ENCODE assay signal across 11 cellular contexts in genomic region chr19:39752795-39753194, GRCh38. TPM values are rescaled to one million over a fixed set of nuclear protein-coding genes. Genes with fewer than 3 reads are reported as not detected.
"Had no signal": no experiment of that assay in that cellular context is flagged by ENCODE, and none has a peak within 500 bp of the region (broad histone marks: within the 10 kb centered on the region; RNA-seq: fewer than 3 reads in every experiment).

No MANE protein-coding gene starts in this region.

- H3K4me3 Mint-ChIP-seq: IgD-negative memory B cell had no signal

- H3K9ac ChIP-seq: KMS-11 had no signal

- DNase-seq: IMR-90, KBM-7, KG1 had no signal

- H3K27ac Mint-ChIP-seq: IgD-negative memory B cell had no signal

- H3K4me1 Mint-ChIP-seq: IgD-negative memory B cell had no signal

- FAIRE-seq: HepG2, HTR-8/SVneo had no signal

- H3K4me3 ChIP-seq: K562 had no signal

- H3K4me2 ChIP-seq: KMS-11 had no signal

- H3K9me3 Mint-ChIP-seq: IgD-negative memory B cell had no signal

- H3K27ac ChIP-seq: HL-60, KMS-11 had no signal

RNA-seq across cellular contexts. Expression of gene CLC, which starts 15.0 kb away (rescaled TPM):
- total RNA-seq: HepG2, HT-29, HT1080, IMR-90 had no signal
- polyA plus RNA-seq: HepG2, IgD-negative memory B cell, IMR-90 had no signal

RNA-seq across cellular contexts. Expression of gene LEUTX, which starts 25.9 kb away (rescaled TPM):
- total RNA-seq: HepG2, HT-29, HT1080, IMR-90, K562 had no signal
- polyA plus RNA-seq: HepG2, IgD-negative memory B cell, IMR-90, K562 had no signal

RNA-seq across cellular contexts. Expression of gene LGALS14, which starts 48.5 kb away (rescaled TPM):
- total RNA-seq: HepG2, HT-29, HT1080, IMR-90, K562 had no signal
- polyA plus RNA-seq: HepG2, IgD-negative memory B cell, IMR-90, K562 had no signal
